ENCODE assay signal across 9 cellular contexts in genomic region chr10:44383749-44384600, GRCh38. TPM values are rescaled to one million over a fixed set of nuclear protein-coding genes. Genes with fewer than 3 reads are reported as not detected.
DNase-seq lines count a peak whose midpoint lies in the region; ATAC-seq and TF ChIP-seq lines count a peak whose summit lies in the region.
"Had no signal": no experiment of that assay in that cellular context is flagged by ENCODE, and none has a peak within 500 bp of the region (broad histone marks: within the 10 kb centered on the region; RNA-seq: fewer than 3 reads in every experiment).

No MANE protein-coding gene starts in this region.

- POLR2A ChIA-PET in SK-N-SH (lab: Yijun Ruan, JAX): no interaction called here

- DNase-seq in SK-N-SH (peak; percentile 43), cardiac septum (ENCODE audit: low spot score) (peak; percentile 74), posterior cingulate gyrus (peak in 9 of 10 donors; percentile 15 to 94 (median 49)), DMS114 treated with DMSO at 0.1 percent for 48 hours (lab: John Stamatoyannopoulos, UW; ENCODE audit: unreplicated experiment) (no peak), HuH-7 (ENCODE audit: low spot score) (no peak), H4 (ENCODE audit: low spot score) (no peak)

- H3K27me3 ChIP-seq in BLaER1 treated with 17β-estradiol and CSF1 and Interleukin-3, amounts not matched to agents 10 nM and 100 nM: peaks cover 42 to 60% (median 49%) of the 10 kb centered on the region in 11 experiments
- H3K27me3 ChIP-seq in SK-N-SH (ENCODE audit: insufficient read depth): peaks cover 6% of the 10 kb centered on the region; the same call in 1 of the 2 replicates

- peaks cover 8 to 18% (median 14%) of the 10 kb centered on the region in 10 experiments; a peak in 18 of 20 replicates for H3K4me1 ChIP-seq in BLaER1 treated with 17β-estradiol and CSF1 and Interleukin-3, amounts not matched to agents 10 nM and 100 nM
- H3K4me1 ChIP-seq in SK-N-SH (ENCODE audit: control insufficient read depth in 1 of 2, insufficient read depth in 2 of 2, low read depth in 1 of 2, low read length in 1 of 2): peaks cover 0 to 8% of the 10 kb centered on the region in 2 experiments; a peak in 1 of 4 replicates

- H4K20me1 ChIP-seq in BLaER1 treated with 17β-estradiol and CSF1 and Interleukin-3, amounts not matched to agents 10 nM and 100 nM: peaks cover 0 to 35% (median 10%) of the 10 kb centered on the region in 11 experiments; a peak in 13 of 22 replicates
- H4K20me1 ChIP-seq in SK-N-SH (ENCODE audit: insufficient read depth): peaks cover 40% of the 10 kb centered on the region

- H3K4me3 ChIP-seq in BLaER1 treated with 17β-estradiol and CSF1 and Interleukin-3, amounts not matched to agents 10 nM and 100 nM: peak overlapping the region; percentile 50 to 67 (median 57)
- H3K4me3 ChIP-seq in SK-N-SH (ENCODE audit: low read depth in 2 of 2, low read length in 1 of 2): peak overlapping the region; percentile 28 to 54; a peak in 3 of 4 replicates

- H3F3A ChIP-seq in SK-N-SH (replicated peaks; ENCODE audit: insufficient read depth): no peaks in the 10 kb centered on the region

- no peak for TF ChIP-seq RAD21 in SK-N-SH (IDR thresholded peaks at IDR 0.05; ENCODE audit: low read length)

- no peak overlapping the region for H2AFZ ChIP-seq in SK-N-SH (ENCODE audit: low read depth)

- H3K9me2 ChIP-seq in SK-N-SH: no peaks in the 10 kb centered on the region

- CTCF ChIA-PET in SK-N-SH (lab: Yijun Ruan, JAX): interaction anchor here (1.2 to 10.4 kb wide), 5 partner anchors 11 to 713 kb away, joined by 3 to 142 read pairs (median 9); no protein-coding TSS in a partner anchor

- WGBS in SK-N-SH (ENCODE audit: low lambda C conversion rate): 14% methylated on average over 33 of the region's 63 CpGs

- no peaks in the 10 kb centered on the region for H3K36me3 ChIP-seq in BLaER1 treated with 17β-estradiol and CSF1 and Interleukin-3, amounts not matched to agents 10 nM and 100 nM
- H3K36me3 ChIP-seq in SK-N-SH (replicated peaks in 1 of 2; ENCODE audit: control insufficient read depth in 1 of 2, insufficient read depth in 2 of 2, low read length in 1 of 2): no peaks in the 10 kb centered on the region
- H3K36me3 ChIP-seq: neutrophil had no signal

- TF ChIP-seq CTCF in SK-N-SH (IDR thresholded peaks at IDR 0.05): no peak

- ATAC-seq in activated CD4-positive, CD25-positive, alpha-beta regulatory T cell treated with anti-CD3 and anti-CD28 coated beads, Interleukin-2, amount 50 U/mL, for 24 hours: no peak

- H3K4me2 ChIP-seq in BLaER1 treated with 17β-estradiol and CSF1 and Interleukin-3, amounts not matched to agents 10 nM and 100 nM: peak overlapping the region; percentile 79 to 96 (median 90)
- peak overlapping the region; percentile 74; the same call in 1 of the 2 replicates for H3K4me2 ChIP-seq in SK-N-SH

- intact Hi-C loops in cardiac septum (cut with DNase I): loop anchor here (5.0 to 10.0 kb wide), 4 partner anchors 72 to 569 kb away; no protein-coding TSS in a partner anchor
- intact Hi-C loops in posterior cingulate gyrus (cut with DNase I): loop anchor here (5.0 to 10.0 kb wide), 2 partner anchors 72 to 591 kb away; partner anchors contain the start of gene DEPP1

- peaks cover 55% of the 10 kb centered on the region for H3K79me2 ChIP-seq in SK-N-SH (ENCODE audit: insufficient read depth)

- H3K9ac ChIP-seq in BLaER1 treated with 17β-estradiol and CSF1 and Interleukin-3, amounts not matched to agents 10 nM and 100 nM: peak overlapping the region in 3 of 11 experiments; percentile 30 to 53 (median 41); a peak in 2 of 22 replicates
- H3K9ac ChIP-seq in SK-N-SH: peak overlapping the region; percentile 51; the same call in 1 of the 2 replicates

- no peaks in the 10 kb centered on the region for H3K9me3 ChIP-seq in BLaER1 treated with 17β-estradiol and CSF1 and Interleukin-3, amounts not matched to agents 10 nM and 100 nM (replicated peaks in 1 of 11)
- H3K9me3 ChIP-seq in SK-N-SH: no peaks in the 10 kb centered on the region
- H3K9me3 ChIP-seq: neutrophil had no signal

- TF ChIP-seq EP300 in SK-N-SH (IDR thresholded peaks at IDR 0.05; ENCODE audit: borderline replicate concordance in 1 of 2, low read depth in 1 of 2, low read length in 1 of 2): no peak

- no peak overlapping the region for H3K27ac ChIP-seq in BLaER1 treated with 17β-estradiol and CSF1 and Interleukin-3, amounts not matched to agents 10 nM and 100 nM
- no peak overlapping the region for H3K27ac ChIP-seq in SK-N-SH (ENCODE audit: low read depth in 2 of 2, low read length in 1 of 2)
- H3K27ac ChIP-seq: neutrophil had no signal

TF ChIP-seq in SK-N-SH, 30 proteins besides CTCF, POLR2A, EP300 and RAD21:
- no peak for TF ChIP-seq FOSL2 (IDR thresholded peaks at IDR 0.05; ENCODE audit: borderline replicate concordance, low read depth)
- no peak for TF ChIP-seq TAF1 (IDR thresholded peaks at IDR 0.05; ENCODE audit: borderline replicate concordance, low read depth, low read length)
- no peak for TF ChIP-seq NFIC (IDR thresholded peaks at IDR 0.05; ENCODE audit: borderline replicate concordance)
- no peak for TF ChIP-seq USF2 (IDR thresholded peaks at IDR 0.05; ENCODE audit: borderline replicate concordance, low read depth, low read length)
- TF ChIP-seq TEAD4 (IDR thresholded peaks at IDR 0.05; ENCODE audit: borderline replicate concordance, insufficient read depth): no peak
- TF ChIP-seq PBX3 (IDR thresholded peaks at IDR 0.05): no peak
- TF ChIP-seq JUND (IDR thresholded peaks at IDR 0.05): no peak
- TF ChIP-seq EZH2phosphoT487 (IDR thresholded peaks at IDR 0.05; ENCODE audit: borderline replicate concordance, low read depth): no peak
- no peak for TF ChIP-seq NRF1 (IDR thresholded peaks at IDR 0.05; ENCODE audit: low read depth, low read length)
- TF ChIP-seq POLR2AphosphoS5 (IDR thresholded peaks at IDR 0.05; ENCODE audit: low read depth, low read length): no peak
- no peak for TF ChIP-seq REST (IDR thresholded peaks at IDR 0.05; ENCODE audit: low read depth, low read length)
- no peak for TF ChIP-seq ELF1 (IDR thresholded peaks at IDR 0.05)
- no peak for TF ChIP-seq TCF12 (IDR thresholded peaks at IDR 0.05)
- no peak for TF ChIP-seq MXI1 (IDR thresholded peaks at IDR 0.05; ENCODE audit: low read depth, low read length)
- no peak for TF ChIP-seq MAX (IDR thresholded peaks at IDR 0.05; ENCODE audit: low read depth)

RNA-seq across cellular contexts. Expression of gene CXCL12, which starts 0.9 kb away (rescaled TPM):
- 4.1 and 4.7 TPM in 2 replicates for polyA plus RNA-seq in SK-N-SH (2012; rRNA removed)
- 4.4 and 5.7 TPM in 2 replicates for polyA plus RNA-seq in SK-N-SH (2012; cell fraction: cytosol; rRNA removed)
- polyA plus RNA-seq in SK-N-SH (2012; cell fraction: nucleus; rRNA removed): 3.6 and 4.6 TPM in 2 replicates
- total RNA-seq in cardiac septum: 121 TPM
- 0.06 and 0.77 TPM in 2 replicates for total RNA-seq in H4 (2014; rRNA removed; shearing (Covaris generic))

Comparison
In these comparisons a context has a peak if more than half of its experiments do, and no peak if none do; other contexts are left out.
1. DNase-seq: peak in SK-N-SH (single experiment), cardiac septum (single experiment) and posterior cingulate gyrus (9 of 10); none in DMS114 treated with DMSO at 0.1 percent for 48 hours (single experiment), HuH-7 (single experiment) and H4 (single experiment).
2. RNA of gene CXCL12, which starts 0.9 kb away (total RNA-seq): 121 TPM in cardiac septum (single experiment); 0.06 to 0.77 TPM in H4; every median in the first group is over 10 times any median in the second.